Comparison of ENCODE assay signal across 9 cellular contexts in the genomic region with DNA sequence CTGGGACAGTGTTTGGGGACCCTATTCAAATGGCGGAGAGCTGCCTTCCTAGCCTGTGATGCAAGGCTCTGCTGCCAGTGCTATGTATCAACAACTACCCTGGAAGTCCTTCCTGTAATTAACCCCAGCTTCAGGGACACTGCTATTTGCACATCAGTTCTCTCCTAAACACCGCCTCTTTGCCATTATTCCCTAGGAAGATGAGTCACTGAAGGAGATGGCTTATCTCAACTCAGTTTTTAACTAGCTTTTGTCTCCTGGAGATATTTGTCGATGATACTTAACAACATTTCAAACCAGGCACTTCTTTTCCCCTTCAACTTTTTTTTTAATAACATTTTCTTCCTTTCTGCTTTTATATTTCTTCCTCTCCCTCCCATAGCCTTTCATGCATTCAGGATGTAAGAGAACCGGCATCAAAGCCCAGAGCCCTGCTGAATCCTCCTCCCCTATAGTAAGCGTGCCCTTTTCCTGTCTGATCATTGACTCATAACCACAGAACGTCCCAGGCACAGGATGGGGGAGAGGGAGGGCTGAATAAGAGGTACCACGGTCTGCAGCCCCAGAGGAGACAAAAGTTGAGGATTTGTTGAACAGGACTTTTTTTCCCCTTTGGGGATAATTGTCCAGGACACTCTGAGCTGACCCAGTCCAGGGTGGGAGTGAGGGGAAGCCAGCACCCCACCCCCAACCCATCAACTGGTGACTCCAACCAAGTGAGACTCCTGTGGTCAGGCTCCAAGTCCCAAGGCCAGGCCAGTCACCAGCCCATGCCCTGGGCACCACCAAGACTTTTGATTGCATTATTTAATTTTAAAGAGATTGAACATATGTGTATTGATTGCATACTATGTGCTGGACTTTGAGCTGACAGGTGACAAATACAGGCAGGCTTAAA.
DNase-seq lines count a peak whose midpoint lies in the region; ATAC-seq, FAIRE-seq and TF ChIP-seq lines count a peak whose summit lies in the region.
"Had no signal": no experiment of that assay in that cellular context is flagged by ENCODE, and none has a peak within 500 bp of the region (broad histone marks: within the 10 kb centered on the region; RNA-seq: fewer than 3 reads in every experiment).

No MANE protein-coding gene starts in this region.

- H3K27ac ChIP-seq in HepG2 (ENCODE audit: extremely low read length, insufficient read depth, low read length) = no peak overlapping the region
- no peak overlapping the region for H3K27ac ChIP-seq in right lobe of liver

- in situ Hi-C loops in HepG2 (cut with HindIII; ENCODE audit: extremely low pct_ligation_motif_present, low pct_unique_long_range_greater_than_20kb) = no loop called here

- H2AFZ ChIP-seq in HepG2 (ENCODE audit: low read length) = no peak overlapping the region

- no peak for TF ChIP-seq POLR2A in HepG2 (IDR thresholded peaks at IDR 0.05; ENCODE audit: insufficient read depth in 1 of 2, low read depth in 2 of 2, low read length in 2 of 2)
- TF ChIP-seq POLR2A in right lobe of liver (IDR thresholded peaks at IDR 0.05) = no peak

- peak; percentile 86 for ATAC-seq in HepG2
- no peak for ATAC-seq in right lobe of liver
- peak; percentile 95 for ATAC-seq in SK-N-SH treated with all-trans-retinoic acid at 6 μM for 48 hours
- no peak for ATAC-seq in HG02763 (IDR thresholded peaks at IDR 0.05; ENCODE audit: unreplicated experiment)
- no peak for ATAC-seq in GM19035 (IDR thresholded peaks at IDR 0.05; ENCODE audit: unreplicated experiment)

- TF ChIP-seq CTCF in HepG2 (CRISPR knock-in tag; IDR thresholded peaks at IDR 0.05) (no peak), right lobe of liver (IDR thresholded peaks at IDR 0.05) (no peak), foreskin fibroblast (IDR thresholded peaks at IDR 0.05; ENCODE audit: low read depth, low read length) (no peak)

- H3K9me3 ChIP-seq in HepG2 (ENCODE audit: low read length) (no peaks in the 10 kb centered on the region), right lobe of liver (no peaks in the 10 kb centered on the region)
- H3K9me3 ChIP-seq: Caco-2 had no signal

- no peaks in the 10 kb centered on the region for H4K20me1 ChIP-seq in HepG2 (ENCODE audit: insufficient read depth, low read length)

- POLR2A ChIA-PET in HepG2 (lab: Yijun Ruan, JAX) = no interaction called here

- H3K4me3 ChIP-seq in HepG2 (replicated peaks in 1 of 3; ENCODE audit: insufficient read depth in 1 of 3, low read depth in 2 of 3, low read length in 3 of 3) (no peak overlapping the region), right lobe of liver (no peak overlapping the region), foreskin fibroblast (ENCODE audit: low read depth in 1 of 2, low read length in 2 of 2) (no peak overlapping the region)

- H3K9ac ChIP-seq in HepG2 (ENCODE audit: insufficient read depth, low read depth, low read length) = no peak overlapping the region

- H3K4me2 ChIP-seq in HepG2 (ENCODE audit: low read depth, low read length) = no peak overlapping the region

- H3K27me3 ChIP-seq in HepG2 (ENCODE audit: control insufficient read depth in 1 of 2, insufficient read depth in 2 of 2, low read length in 2 of 2) = no peaks in the 10 kb centered on the region
- no peaks in the 10 kb centered on the region for H3K27me3 ChIP-seq in right lobe of liver

- intact Hi-C loops in HepG2 (cut with micrococcal nuclease; ENCODE audit: unreplicated experiment) (no loop called here), right lobe of liver (cut with DNase I) (no loop called here)

- 1% methylated on average over 7 of the region's 7 CpGs for WGBS in HepG2 (ENCODE audit: low lambda C conversion rate)
- 23% methylated on average over 4 of the region's 7 CpGs for WGBS in right lobe of liver (ENCODE audit: insufficient coverage, low coverage, low lambda C conversion rate, missing lambda C conversion rate)

- H3K36me3 ChIP-seq in HepG2 (replicated peaks in 1 of 2; ENCODE audit: control insufficient read depth in 1 of 2, insufficient read depth in 2 of 2, low read length in 2 of 2) (no peaks in the 10 kb centered on the region), right lobe of liver (no peaks in the 10 kb centered on the region)

- TF ChIP-seq RAD21 in HepG2 (CRISPR knock-in tag; IDR thresholded peaks at IDR 0.05) = no peak

- CTCF ChIA-PET in HepG2 (lab: Yijun Ruan, JAX; ENCODE audit: low intra/inter-chr PET ratio, low total read pairs) = no interaction called here

- BruUV-seq in HepG2 (replicated peaks; lab: Mats Ljungman, UMichigan) = no TSS peak

- FAIRE-seq in HepG2 (lab: Jason Lieb, UNC) = no peak

- TF ChIP-seq EP300 in HepG2 (IDR thresholded peaks at IDR 0.05; ENCODE audit: low read depth in 2 of 2, low read length in 2 of 2) = no peak
- TF ChIP-seq EP300 in HepG2 (CRISPR knock-in tag; IDR thresholded peaks at IDR 0.05; ENCODE audit: borderline replicate concordance) = no peak

- DNase-seq in HepG2 (ENCODE audit: low spot score) (peak; percentile 72), right lobe of liver (no peak), foreskin fibroblast (peak; percentile 94 to 97), DMS114 treated with DMSO at 0.1 percent for 48 hours (lab: John Stamatoyannopoulos, UW; ENCODE audit: unreplicated experiment) (no peak), DMS79 treated with DMSO at 0.1 percent for 48 hours (lab: John Stamatoyannopoulos, UW) (no peak)
- DNase-seq: Caco-2 had no signal

- H3K79me2 ChIP-seq in HepG2 (ENCODE audit: insufficient read depth, low read length) = no peaks in the 10 kb centered on the region

- H3K4me1 ChIP-seq in HepG2 (ENCODE audit: insufficient read depth, low read length) (peaks cover 12% of the 10 kb centered on the region; the same call in 1 of the 2 replicates), right lobe of liver (no peaks in the 10 kb centered on the region)
- H3K4me1 ChIP-seq: Caco-2 had no signal

TF ChIP-seq in HepG2, 621 proteins besides CTCF, POLR2A, EP300 and RAD21 (continues in another document):
- TF ChIP-seq, protein P1, sequence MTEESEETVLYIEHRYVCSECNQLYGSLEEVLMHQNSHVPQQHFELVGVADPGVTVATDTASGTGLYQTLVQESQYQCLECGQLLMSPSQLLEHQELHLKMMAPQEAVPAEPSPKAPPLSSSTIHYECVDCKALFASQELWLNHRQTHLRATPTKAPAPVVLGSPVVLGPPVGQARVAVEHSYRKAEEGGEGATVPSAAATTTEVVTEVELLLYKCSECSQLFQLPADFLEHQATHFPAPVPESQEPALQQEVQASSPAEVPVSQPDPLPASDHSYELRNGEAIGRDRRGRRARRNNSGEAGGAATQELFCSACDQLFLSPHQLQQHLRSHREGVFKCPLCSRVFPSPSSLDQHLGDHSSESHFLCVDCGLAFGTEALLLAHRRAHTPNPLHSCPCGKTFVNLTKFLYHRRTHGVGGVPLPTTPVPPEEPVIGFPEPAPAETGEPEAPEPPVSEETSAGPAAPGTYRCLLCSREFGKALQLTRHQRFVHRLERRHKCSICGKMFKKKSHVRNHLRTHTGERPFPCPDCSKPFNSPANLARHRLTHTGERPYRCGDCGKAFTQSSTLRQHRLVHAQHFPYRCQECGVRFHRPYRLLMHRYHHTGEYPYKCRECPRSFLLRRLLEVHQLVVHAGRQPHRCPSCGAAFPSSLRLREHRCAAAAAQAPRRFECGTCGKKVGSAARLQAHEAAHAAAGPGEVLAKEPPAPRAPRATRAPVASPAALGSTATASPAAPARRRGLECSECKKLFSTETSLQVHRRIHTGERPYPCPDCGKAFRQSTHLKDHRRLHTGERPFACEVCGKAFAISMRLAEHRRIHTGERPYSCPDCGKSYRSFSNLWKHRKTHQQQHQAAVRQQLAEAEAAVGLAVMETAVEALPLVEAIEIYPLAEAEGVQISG (CRISPR knock-in tag; IDR thresholded peaks at IDR 0.05) = no peak
- TF ChIP-seq SOX5 (CRISPR knock-in tag; IDR thresholded peaks at IDR 0.05; ENCODE audit: borderline replicate concordance) (0 out of 2 replicates have a peak, but pooled peaks have one; percentile 19), FOXA1 (IDR thresholded peaks at IDR 0.05) (no peak), FOXA1 (CRISPR knock-in tag; IDR thresholded peaks at IDR 0.05) (peak; percentile 33; the same call in 1 of the 2 replicates), ZNF24 (IDR thresholded peaks at IDR 0.05) (no peak), RXRB (CRISPR knock-in tag; IDR thresholded peaks at IDR 0.05; ENCODE audit: borderline replicate concordance) (0 out of 2 replicates have a peak, but pooled peaks have one; percentile 17), GZF1 (CRISPR knock-in tag; IDR thresholded peaks at IDR 0.05) (no peak), ZNF766 (CRISPR knock-in tag; IDR thresholded peaks at IDR 0.05; ENCODE audit: borderline replicate concordance) (no peak)

TF ChIP-seq in SK-N-SH treated with all-trans-retinoic acid at 6 μM for 48 hours, 23 proteins besides CTCF, POLR2A, EP300 and RAD21:
- TF ChIP-seq ZNF8 (CRISPR knock-in tag; IDR thresholded peaks at IDR 0.05) (no peak), ZNF70 (CRISPR knock-in tag; IDR thresholded peaks at IDR 0.05) (peak; percentile 60; the same call in 1 of the 2 replicates)

Comparison
In these comparisons a context has a peak if more than half of its experiments do, and no peak if none do; other contexts are left out.
1. ATAC-seq: peak in HepG2 (single experiment) and SK-N-SH treated with all-trans-retinoic acid at 6 μM for 48 hours (single experiment); none in right lobe of liver (0 of 4), HG02763 (single experiment) and GM19035 (single experiment).
2. DNase-seq: peak in HepG2 (single experiment) and foreskin fibroblast (2 of 2); none in right lobe of liver (0 of 3), DMS114 treated with DMSO at 0.1 percent for 48 hours (single experiment) and DMS79 treated with DMSO at 0.1 percent for 48 hours (single experiment).